Comparison of ENCODE assay signal across 1 cellular context in the genomic region with DNA sequence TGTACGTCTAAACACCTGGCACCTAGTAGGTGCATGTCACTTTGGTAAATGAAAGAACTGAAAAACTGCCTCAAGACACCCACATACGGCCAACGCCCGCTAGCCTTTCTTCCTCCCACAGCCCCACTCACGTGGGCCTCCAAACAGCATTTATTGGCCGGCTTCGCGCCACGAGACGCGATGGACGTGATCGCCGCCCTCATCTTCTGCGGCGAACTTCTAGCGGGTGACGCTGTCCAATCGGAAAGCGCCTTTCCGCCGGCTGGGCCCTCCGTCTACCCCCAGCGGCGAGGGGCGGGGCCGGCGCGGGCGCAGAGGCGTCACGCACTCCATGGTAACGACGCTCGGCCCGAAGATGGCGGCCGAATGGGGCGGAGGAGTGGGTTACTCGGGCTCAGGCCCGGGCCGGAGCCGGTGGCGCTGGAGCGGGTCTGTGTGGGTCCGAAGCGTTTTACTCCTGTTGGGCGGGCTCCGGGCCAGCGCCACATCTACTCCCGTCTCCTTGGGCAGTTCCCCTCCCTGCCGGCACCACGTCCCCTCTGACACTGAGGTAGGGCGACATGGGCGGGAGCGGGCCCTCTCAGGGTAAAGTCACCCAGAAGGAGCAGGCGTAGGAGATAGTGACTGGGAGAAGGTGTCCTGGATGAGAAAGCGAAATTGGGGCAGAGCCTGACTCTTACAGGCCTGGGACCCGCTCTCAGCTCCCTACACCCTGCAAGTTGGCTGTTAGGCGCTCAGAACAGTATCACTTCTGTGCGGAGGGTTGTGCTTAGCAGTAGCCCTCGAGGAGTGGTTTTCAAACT.
TF ChIP-seq lines count a peak whose summit lies in the region.

A gene with protein sequence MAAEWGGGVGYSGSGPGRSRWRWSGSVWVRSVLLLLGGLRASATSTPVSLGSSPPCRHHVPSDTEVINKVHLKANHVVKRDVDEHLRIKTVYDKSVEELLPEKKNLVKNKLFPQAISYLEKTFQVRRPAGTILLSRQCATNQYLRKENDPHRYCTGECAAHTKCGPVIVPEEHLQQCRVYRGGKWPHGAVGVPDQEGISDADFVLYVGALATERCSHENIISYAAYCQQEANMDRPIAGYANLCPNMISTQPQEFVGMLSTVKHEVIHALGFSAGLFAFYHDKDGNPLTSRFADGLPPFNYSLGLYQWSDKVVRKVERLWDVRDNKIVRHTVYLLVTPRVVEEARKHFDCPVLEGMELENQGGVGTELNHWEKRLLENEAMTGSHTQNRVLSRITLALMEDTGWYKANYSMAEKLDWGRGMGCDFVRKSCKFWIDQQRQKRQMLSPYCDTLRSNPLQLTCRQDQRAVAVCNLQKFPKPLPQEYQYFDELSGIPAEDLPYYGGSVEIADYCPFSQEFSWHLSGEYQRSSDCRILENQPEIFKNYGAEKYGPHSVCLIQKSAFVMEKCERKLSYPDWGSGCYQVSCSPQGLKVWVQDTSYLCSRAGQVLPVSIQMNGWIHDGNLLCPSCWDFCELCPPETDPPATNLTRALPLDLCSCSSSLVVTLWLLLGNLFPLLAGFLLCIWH (plus strand): TSS at position 327 of the 803 bp plus-strand sequence. CDS start 29 bp downstream, at position 356.

TF ChIP-seq in K562, 482 proteins besides CTCF, POLR2A, EP300 and RAD21 (continued from another document and continues in another):
- TF ChIP-seq RHOXF2B (CRISPR knock-in tag; conservative IDR thresholded peaks at IDR 0.05) (no peak), RNF2 (IDR thresholded peaks at IDR 0.05) (peak; percentile 40), KDM2B (CRISPR knock-in tag; IDR thresholded peaks at IDR 0.05) (no peak), NR2C1 (IDR thresholded peaks at IDR 0.05) (no peak), NR2C1 (tag; IDR thresholded peaks at IDR 0.05) (no peak), ZNF354B (CRISPR knock-in tag; IDR thresholded peaks at IDR 0.05) (no peak), ELF4 (CRISPR knock-in tag; IDR thresholded peaks at IDR 0.05) (no peak), ZNF696 (CRISPR knock-in tag; conservative IDR thresholded peaks at IDR 0.05) (no peak), MXI1 (IDR thresholded peaks at IDR 0.05; ENCODE audit: low read depth, low read length) (peak; percentile 68), PURB (CRISPR knock-in tag; IDR thresholded peaks at IDR 0.05; ENCODE audit: low read depth) (no peak), SNRNP70 (optimal IDR thresholded peaks at IDR 0.05; ENCODE audit: low read depth, low read length) (no peak), ADNP (tag; IDR thresholded peaks at IDR 0.05) (no peak), ARID1B (IDR thresholded peaks at IDR 0.05) (no peak), RBFOX2 (IDR thresholded peaks at IDR 0.05; ENCODE audit: low read depth, low read length) (peak; percentile 96), PYGO2 (tag; IDR thresholded peaks at IDR 0.05) (no peak), FOXA3 (CRISPR knock-in tag; conservative IDR thresholded peaks at IDR 0.05 in 1 of 2, IDR thresholded peaks at IDR 0.05 in 1 of 2) (0 out of 4 replicates have a peak, but pooled peaks of 1 of the 2 experiments have one; percentile 12), SUPT5H (IDR thresholded peaks at IDR 0.05) (peak; percentile 82), SMAD4 (CRISPR knock-in tag; conservative IDR thresholded peaks at IDR 0.05) (peak; percentile 40; the same call in 1 of the 2 replicates), ILK (tag; IDR thresholded peaks at IDR 0.05; ENCODE audit: borderline replicate concordance, low read depth) (no peak), SMARCC2 (IDR thresholded peaks at IDR 0.05; ENCODE audit: low read depth) (no peak), NFE2L1 (tag; IDR thresholded peaks at IDR 0.05; ENCODE audit: borderline replicate concordance, low read depth) (no peak), PRPF4 (IDR thresholded peaks at IDR 0.05; ENCODE audit: insufficient read depth, low read depth, low read length, poor library complexity, severe bottlenecking) (no peak), ARNT (IDR thresholded peaks at IDR 0.05) (peak in 1 of 2 experiments; percentile 51; a peak in 1 of 4 replicates), ZC3H8 (IDR thresholded peaks at IDR 0.05) (no peak), CREB1 (IDR thresholded peaks at IDR 0.05) (peak; percentile 95), CREB1 (CRISPR knock-in tag; IDR thresholded peaks at IDR 0.05) (peak; percentile 95), GATAD2A (IDR thresholded peaks at IDR 0.05) (no peak), NR1H2 (CRISPR knock-in tag; IDR thresholded peaks at IDR 0.05) (peak; percentile 83; the same call in 1 of the 2 replicates)
- TF ChIP-seq, protein P1, sequence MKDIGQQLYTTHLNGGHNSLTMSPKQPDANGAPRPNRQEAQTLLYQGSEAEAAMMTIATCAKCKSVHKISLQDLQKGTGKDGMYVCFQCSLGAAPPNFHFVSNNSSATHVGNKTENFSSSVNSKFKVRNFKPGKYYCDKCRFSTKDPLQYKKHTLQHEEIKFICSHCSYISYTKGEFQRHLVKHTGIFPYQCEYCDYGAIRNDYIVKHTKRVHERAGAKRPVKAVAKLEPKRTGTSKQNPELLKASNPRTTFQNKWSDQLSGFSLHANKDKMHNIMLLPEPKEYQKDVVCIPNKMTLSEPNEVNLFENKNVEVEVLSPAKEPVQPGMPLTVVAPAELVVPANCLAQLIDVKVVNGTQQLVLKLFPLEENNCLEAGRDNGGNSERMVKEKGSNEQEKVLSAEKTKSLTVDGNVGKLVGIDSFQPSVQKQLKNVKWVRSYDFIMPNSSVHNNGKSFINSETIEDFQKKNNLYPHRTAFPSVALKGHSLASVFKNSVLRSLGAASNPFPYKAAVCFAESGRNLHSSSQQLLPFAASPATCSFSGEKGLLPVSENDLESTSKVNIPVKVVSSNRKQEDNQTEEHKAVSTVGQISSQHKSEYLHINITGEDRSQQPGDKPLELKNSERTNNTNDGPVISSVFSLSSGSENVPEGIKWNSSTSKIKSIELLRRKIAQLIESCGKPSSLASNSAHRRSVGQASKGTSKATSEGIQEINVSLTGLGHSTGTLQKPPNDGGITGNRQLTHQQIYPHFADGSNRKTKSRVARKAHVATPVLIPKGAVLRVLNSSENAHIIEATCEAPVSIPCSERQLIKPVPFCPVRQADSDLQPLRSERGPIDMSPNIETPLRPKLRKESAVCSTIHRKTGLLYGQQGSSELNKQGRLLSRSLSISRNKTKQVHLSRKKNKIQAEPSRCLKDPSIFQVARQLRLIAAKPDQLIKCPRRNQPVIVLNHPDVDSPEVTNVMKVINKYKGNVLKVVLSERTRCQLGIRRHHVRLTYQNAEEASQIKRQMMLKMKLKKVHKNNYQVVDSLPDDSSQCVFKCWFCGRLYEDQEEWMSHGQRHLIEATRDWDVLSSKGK (CRISPR knock-in tag; IDR thresholded peaks at IDR 0.05) = no peak
- TF ChIP-seq, protein P2, sequence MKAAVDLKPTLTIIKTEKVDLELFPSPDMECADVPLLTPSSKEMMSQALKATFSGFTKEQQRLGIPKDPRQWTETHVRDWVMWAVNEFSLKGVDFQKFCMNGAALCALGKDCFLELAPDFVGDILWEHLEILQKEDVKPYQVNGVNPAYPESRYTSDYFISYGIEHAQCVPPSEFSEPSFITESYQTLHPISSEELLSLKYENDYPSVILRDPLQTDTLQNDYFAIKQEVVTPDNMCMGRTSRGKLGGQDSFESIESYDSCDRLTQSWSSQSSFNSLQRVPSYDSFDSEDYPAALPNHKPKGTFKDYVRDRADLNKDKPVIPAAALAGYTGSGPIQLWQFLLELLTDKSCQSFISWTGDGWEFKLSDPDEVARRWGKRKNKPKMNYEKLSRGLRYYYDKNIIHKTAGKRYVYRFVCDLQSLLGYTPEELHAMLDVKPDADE (conservative IDR thresholded peaks at IDR 0.05; ENCODE audit: control insufficient read depth, low read depth, low read length) = no peak; the same call in 1 of the 2 replicates
- TF ChIP-seq, protein P3, sequence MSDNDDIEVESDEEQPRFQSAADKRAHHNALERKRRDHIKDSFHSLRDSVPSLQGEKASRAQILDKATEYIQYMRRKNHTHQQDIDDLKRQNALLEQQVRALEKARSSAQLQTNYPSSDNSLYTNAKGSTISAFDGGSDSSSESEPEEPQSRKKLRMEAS (CRISPR knock-in tag; IDR thresholded peaks at IDR 0.05) = peak; percentile 86
- TF ChIP-seq, protein P4, sequence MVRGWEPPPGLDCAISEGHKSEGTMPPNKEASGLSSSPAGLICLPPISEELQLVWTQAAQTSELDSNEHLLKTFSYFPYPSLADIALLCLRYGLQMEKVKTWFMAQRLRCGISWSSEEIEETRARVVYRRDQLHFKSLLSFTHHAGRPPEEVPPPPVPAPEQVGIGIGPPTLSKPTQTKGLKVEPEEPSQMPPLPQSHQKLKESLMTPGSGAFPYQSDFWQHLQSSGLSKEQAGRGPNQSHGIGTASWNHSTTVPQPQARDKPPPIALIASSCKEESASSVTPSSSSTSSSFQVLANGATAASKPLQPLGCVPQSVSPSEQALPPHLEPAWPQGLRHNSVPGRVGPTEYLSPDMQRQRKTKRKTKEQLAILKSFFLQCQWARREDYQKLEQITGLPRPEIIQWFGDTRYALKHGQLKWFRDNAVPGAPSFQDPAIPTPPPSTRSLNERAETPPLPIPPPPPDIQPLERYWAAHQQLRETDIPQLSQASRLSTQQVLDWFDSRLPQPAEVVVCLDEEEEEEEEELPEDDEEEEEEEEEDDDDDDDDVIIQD (CRISPR knock-in tag; IDR thresholded peaks at IDR 0.05) = no peak
- TF ChIP-seq, protein P5, sequence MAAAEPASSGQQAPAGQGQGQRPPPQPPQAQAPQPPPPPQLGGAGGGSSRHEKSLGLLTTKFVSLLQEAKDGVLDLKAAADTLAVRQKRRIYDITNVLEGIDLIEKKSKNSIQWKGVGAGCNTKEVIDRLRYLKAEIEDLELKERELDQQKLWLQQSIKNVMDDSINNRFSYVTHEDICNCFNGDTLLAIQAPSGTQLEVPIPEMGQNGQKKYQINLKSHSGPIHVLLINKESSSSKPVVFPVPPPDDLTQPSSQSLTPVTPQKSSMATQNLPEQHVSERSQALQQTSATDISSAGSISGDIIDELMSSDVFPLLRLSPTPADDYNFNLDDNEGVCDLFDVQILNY (CRISPR knock-in tag; IDR thresholded peaks at IDR 0.05) = no peak
- TF ChIP-seq, protein P6, sequence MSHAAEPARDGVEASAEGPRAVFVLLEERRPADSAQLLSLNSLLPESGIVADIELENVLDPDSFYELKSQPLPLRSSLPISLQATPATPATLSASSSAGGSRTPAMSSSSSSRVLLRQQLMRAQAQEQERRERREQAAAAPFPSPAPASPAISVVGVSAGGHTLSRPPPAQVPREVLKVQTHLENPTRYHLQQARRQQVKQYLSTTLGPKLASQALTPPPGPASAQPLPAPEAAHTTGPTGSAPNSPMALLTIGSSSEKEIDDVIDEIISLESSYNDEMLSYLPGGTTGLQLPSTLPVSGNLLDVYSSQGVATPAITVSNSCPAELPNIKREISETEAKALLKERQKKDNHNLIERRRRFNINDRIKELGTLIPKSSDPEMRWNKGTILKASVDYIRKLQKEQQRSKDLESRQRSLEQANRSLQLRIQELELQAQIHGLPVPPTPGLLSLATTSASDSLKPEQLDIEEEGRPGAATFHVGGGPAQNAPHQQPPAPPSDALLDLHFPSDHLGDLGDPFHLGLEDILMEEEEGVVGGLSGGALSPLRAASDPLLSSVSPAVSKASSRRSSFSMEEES (CRISPR knock-in tag; IDR thresholded peaks at IDR 0.05) = 0 out of 2 replicates have a peak, but pooled peaks have one; percentile 11
- TF ChIP-seq, protein P7, sequence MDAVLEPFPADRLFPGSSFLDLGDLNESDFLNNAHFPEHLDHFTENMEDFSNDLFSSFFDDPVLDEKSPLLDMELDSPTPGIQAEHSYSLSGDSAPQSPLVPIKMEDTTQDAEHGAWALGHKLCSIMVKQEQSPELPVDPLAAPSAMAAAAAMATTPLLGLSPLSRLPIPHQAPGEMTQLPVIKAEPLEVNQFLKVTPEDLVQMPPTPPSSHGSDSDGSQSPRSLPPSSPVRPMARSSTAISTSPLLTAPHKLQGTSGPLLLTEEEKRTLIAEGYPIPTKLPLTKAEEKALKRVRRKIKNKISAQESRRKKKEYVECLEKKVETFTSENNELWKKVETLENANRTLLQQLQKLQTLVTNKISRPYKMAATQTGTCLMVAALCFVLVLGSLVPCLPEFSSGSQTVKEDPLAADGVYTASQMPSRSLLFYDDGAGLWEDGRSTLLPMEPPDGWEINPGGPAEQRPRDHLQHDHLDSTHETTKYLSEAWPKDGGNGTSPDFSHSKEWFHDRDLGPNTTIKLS (IDR thresholded peaks at IDR 0.05; ENCODE audit: borderline replicate concordance, low read depth) = peak; percentile 67; the same call in 1 of the 2 replicates
- TF ChIP-seq, protein P8, sequence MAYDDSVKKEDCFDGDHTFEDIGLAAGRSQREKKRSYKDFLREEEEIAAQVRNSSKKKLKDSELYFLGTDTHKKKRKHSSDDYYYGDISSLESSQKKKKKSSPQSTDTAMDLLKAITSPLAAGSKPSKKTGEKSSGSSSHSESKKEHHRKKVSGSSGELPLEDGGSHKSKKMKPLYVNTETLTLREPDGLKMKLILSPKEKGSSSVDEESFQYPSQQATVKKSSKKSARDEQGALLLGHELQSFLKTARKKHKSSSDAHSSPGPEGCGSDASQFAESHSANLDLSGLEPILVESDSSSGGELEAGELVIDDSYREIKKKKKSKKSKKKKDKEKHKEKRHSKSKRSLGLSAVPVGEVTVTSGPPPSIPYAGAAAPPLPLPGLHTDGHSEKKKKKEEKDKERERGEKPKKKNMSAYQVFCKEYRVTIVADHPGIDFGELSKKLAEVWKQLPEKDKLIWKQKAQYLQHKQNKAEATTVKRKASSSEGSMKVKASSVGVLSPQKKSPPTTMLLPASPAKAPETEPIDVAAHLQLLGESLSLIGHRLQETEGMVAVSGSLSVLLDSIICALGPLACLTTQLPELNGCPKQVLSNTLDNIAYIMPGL (CRISPR knock-in tag; IDR thresholded peaks at IDR 0.05) = no peak
- TF ChIP-seq, protein P9, sequence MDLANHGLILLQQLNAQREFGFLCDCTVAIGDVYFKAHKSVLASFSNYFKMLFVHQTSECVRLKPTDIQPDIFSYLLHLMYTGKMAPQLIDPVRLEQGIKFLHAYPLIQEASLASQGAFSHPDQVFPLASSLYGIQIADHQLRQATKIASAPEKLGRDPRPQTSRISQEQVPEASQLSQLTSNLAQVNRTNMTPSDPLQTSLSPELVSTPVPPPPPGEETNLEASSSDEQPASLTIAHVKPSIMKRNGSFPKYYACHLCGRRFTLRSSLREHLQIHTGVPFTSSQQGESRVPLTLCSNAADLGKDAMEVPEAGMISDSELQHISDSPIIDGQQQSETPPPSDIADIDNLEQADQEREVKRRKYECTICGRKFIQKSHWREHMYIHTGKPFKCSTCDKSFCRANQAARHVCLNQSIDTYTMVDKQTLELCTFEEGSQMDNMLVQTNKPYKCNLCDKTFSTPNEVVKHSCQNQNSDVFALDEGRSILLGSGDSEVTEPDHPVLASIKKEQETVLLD (IDR thresholded peaks at IDR 0.05) = peak; percentile 57; the same call in 1 of the 2 replicates
- TF ChIP-seq, protein P10, sequence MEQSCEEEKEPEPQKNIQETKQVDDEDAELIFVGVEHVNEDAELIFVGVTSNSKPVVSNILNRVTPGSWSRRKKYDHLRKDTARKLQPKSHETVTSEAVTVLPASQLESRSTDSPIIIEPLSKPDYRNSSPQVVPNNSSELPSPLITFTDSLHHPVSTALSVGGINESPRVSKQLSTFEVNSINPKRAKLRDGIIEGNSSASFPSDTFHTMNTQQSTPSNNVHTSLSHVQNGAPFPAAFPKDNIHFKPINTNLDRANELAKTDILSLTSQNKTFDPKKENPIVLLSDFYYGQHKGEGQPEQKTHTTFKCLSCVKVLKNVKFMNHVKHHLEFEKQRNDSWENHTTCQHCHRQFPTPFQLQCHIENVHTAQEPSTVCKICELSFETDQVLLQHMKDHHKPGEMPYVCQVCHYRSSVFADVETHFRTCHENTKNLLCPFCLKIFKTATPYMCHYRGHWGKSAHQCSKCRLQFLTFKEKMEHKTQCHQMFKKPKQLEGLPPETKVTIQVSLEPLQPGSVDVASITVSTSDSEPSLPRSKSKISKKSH (CRISPR knock-in tag; IDR thresholded peaks at IDR 0.05) = no peak
